In genomic region chr2:120586507-120587283, GRCh38 we compare ENCODE assay signal across 15 cellular contexts.
DNase-seq lines count a peak whose midpoint lies in the region; ATAC-seq and TF ChIP-seq lines count a peak whose summit lies in the region.
"Had no signal": no experiment of that assay in that cellular context is flagged by ENCODE, and none has a peak within 500 bp of the region (broad histone marks: within the 10 kb centered on the region; RNA-seq: fewer than 3 reads in every experiment).

No MANE protein-coding gene starts in this region.

- intact Hi-C loops in left ventricle myocardium superior (cut with micrococcal nuclease) (loop anchor here (10.0 kb wide), 1 partner anchor 88 kb away; no protein-coding TSS in a partner anchor), lower leg skin (cut with DNase I; ENCODE audit: low total_unique reads) (no loop called here)

- H3K4me3 ChIP-seq in neural progenitor cell (peak overlapping the region; percentile 52), lower leg skin (ENCODE audit: low read depth, poor library complexity, severe bottlenecking) (no peak overlapping the region)

- TF ChIP-seq CTCF in neural progenitor cell (IDR thresholded peaks at IDR 0.05) = no peak
- no peak for TF ChIP-seq CTCF in lower leg skin (IDR thresholded peaks at IDR 0.05)

- no peak for TF ChIP-seq POLR2A in lower leg skin (IDR thresholded peaks at IDR 0.05)

- DNase-seq in DMS53 (lab: John Stamatoyannopoulos, UW) = peak; percentile 76
- peak; percentile 33 for DNase-seq in RPMI7951 (ENCODE audit: low read depth)
- DNase-seq in left ventricle myocardium superior = peak; percentile 52
- DNase-seq in neural progenitor cell (ENCODE audit: low spot score) = no peak
- DNase-seq in GM19238 (ENCODE audit: insufficient read length, low spot score) = no peak
- DNase-seq in lower leg skin (ENCODE audit: low spot score in 2 of 2) = no peak
- DNase-seq: HFFc6, NCI-H510A had no signal

- no peak overlapping the region for H3K9ac ChIP-seq in neural progenitor cell

- H3K4me3 Mint-ChIP-seq in neural progenitor cell = peak overlapping the region; percentile 78
- H3K4me3 Mint-ChIP-seq: HFFc6; natural killer cell treated with Interleukin-12 subunit alpha and Interleukin-12 subunit beta and Interleukin-15 and Interleukin-18, amount 100 ng/mL, for 72 hours had no signal

- H3K79me2 ChIP-seq in neural progenitor cell (ENCODE audit: low read depth) = no peaks in the 10 kb centered on the region

- no peaks in the 10 kb centered on the region for H3K9me3 ChIP-seq in neural progenitor cell (ENCODE audit: low read depth)
- H3K9me3 ChIP-seq: thoracic aorta had no signal

- peak overlapping the region; percentile 94 for H3K4me2 ChIP-seq in neural progenitor cell

- H3K36me3 Mint-ChIP-seq in neural progenitor cell = peaks cover 2% of the 10 kb centered on the region
- H3K36me3 Mint-ChIP-seq: natural killer cell treated with Interleukin-12 subunit alpha and Interleukin-12 subunit beta and Interleukin-15 and Interleukin-18, amount 100 ng/mL, for 72 hours had no signal

- peaks cover 7% of the 10 kb centered on the region for H4K20me1 ChIP-seq in neural progenitor cell (ENCODE audit: low read depth)

- ATAC-seq in left ventricle myocardium superior (peak; percentile 79), GM19455 (IDR thresholded peaks at IDR 0.05; ENCODE audit: unreplicated experiment) (no peak), HG02642 (IDR thresholded peaks at IDR 0.05; ENCODE audit: poor library complexity, unreplicated experiment) (no peak)
- ATAC-seq: natural killer cell treated with Interleukin-12 subunit alpha and Interleukin-12 subunit beta and Interleukin-15 and Interleukin-18, amount 100 ng/mL, for 72 hours; SK-N-SH treated with all-trans-retinoic acid at 6 μM for 48 hours had no signal

- H3K27me3 Mint-ChIP-seq in neural progenitor cell (ENCODE audit: insufficient read depth, low read depth) = peaks cover 48% of the 10 kb centered on the region

- H2AFZ ChIP-seq in neural progenitor cell (replicated peaks) = no peak overlapping the region

- peaks cover 8% of the 10 kb centered on the region for H3K9me3 Mint-ChIP-seq in neural progenitor cell
- H3K9me3 Mint-ChIP-seq: activated naive CD4-positive, alpha-beta T cell treated with anti-CD3 and anti-CD28 coated beads, Interleukin-2, amount 50 U/mL, for 72 hours; natural killer cell treated with Interleukin-12 subunit alpha and Interleukin-12 subunit beta and Interleukin-15 and Interleukin-18, amount 100 ng/mL, for 72 hours had no signal

- H3K4me1 Mint-ChIP-seq in neural progenitor cell = peaks cover 31% of the 10 kb centered on the region
- H3K4me1 Mint-ChIP-seq: CD14-positive monocyte had no signal

- H3F3A ChIP-seq in neural progenitor cell (ENCODE audit: low read depth) = peaks cover 21% of the 10 kb centered on the region

- no peaks in the 10 kb centered on the region for H3K36me3 ChIP-seq in neural progenitor cell
- H3K36me3 ChIP-seq: thoracic aorta had no signal

- peaks cover 97% of the 10 kb centered on the region for H3K27me3 ChIP-seq in neural progenitor cell

- H3K4me1 ChIP-seq in neural progenitor cell = peaks cover 19% of the 10 kb centered on the region

- 43 to 48% methylated on average over 17 to 35 of the region's 41 CpGs for WGBS in lower leg skin, 2 donors

- H3K27ac ChIP-seq in neural progenitor cell = no peak overlapping the region
- H3K27ac ChIP-seq: thoracic aorta had no signal

- peak overlapping the region; percentile 74 for H3K27ac Mint-ChIP-seq in neural progenitor cell
- H3K27ac Mint-ChIP-seq: activated naive CD4-positive, alpha-beta T cell treated with anti-CD3 and anti-CD28 coated beads, Interleukin-2, amount 50 U/mL, for 72 hours; CD14-positive monocyte; HFFc6; natural killer cell treated with Interleukin-12 subunit alpha and Interleukin-12 subunit beta and Interleukin-15 and Interleukin-18, amount 100 ng/mL, for 72 hours had no signal

Comparison
In these comparisons a context has a peak if more than half of its experiments do, and no peak if none do; other contexts are left out.
1. DNase-seq: peak in DMS53 (single experiment), RPMI7951 (single experiment) and left ventricle myocardium superior (single experiment); none in neural progenitor cell (single experiment), GM19238 (single experiment) and lower leg skin (0 of 2).